23 cellular contexts compared by ENCODE assay signal in the genomic region with DNA sequence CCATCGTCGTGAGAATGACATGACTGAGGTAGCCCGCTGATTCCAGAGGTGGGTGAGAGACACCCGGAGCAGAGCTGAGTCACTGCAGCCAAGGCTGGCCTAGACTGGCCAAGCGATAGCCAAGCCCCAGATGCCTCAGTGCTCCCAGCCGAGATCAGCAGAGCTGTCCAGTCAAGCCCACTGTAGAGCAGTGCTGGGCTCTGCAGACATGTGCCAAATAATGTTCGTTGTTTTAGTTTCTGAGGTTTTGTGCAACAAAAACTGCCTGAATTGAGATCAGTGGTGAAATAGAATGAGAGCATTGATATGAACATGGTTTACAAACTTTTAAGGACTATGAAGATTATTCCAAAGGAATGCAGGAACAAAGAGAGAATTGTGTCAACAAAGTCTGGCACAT.
"Had no signal": no experiment of that assay in that cellular context is flagged by ENCODE, and none has a peak within 500 bp of the region (broad histone marks: within the 10 kb centered on the region; RNA-seq: fewer than 3 reads in every experiment).

No MANE protein-coding gene starts in this region.

- H3K4me3 ChIP-seq: ascending aorta, breast epithelium, lower lobe of right lung, pancreas, sigmoid colon had no signal

- H3K4me1 ChIP-seq: ascending aorta, breast epithelium, lower lobe of right lung, pancreas, sigmoid colon had no signal

- ATAC-seq: lower lobe of right lung; natural killer cell treated with Interleukin-12 subunit alpha and Interleukin-12 subunit beta and Interleukin-15 and Interleukin-18, amount 100 ng/mL, for 72 hours; pancreas had no signal

- H3K36me3 ChIP-seq: ascending aorta, breast epithelium, lower lobe of right lung, neutrophil, pancreas, sigmoid colon had no signal

- H3K27me3 ChIP-seq: ascending aorta, breast epithelium, neutrophil, pancreas, sigmoid colon had no signal

- H3K27ac ChIP-seq: ascending aorta, breast epithelium, epithelial cell of prostate, lower lobe of right lung, neutrophil, pancreas, sigmoid colon had no signal

- H3K9me3 ChIP-seq: ascending aorta, breast epithelium, lower lobe of right lung, neutrophil, pancreas, sigmoid colon had no signal

- H3K9me3 Mint-ChIP-seq: activated B cell treated with CpG ODN at 0.5 μM for 24 hours; activated naive CD4-positive, alpha-beta T cell treated with anti-CD3 and anti-CD28 coated beads, Interleukin-2, amount 50 U/mL, for 24 hours; activated T-cell treated with anti-CD3 and anti-CD28 coated beads, Interleukin-2, amount 50 U/mL, for 24 hours; dendritic cell treated with granulocyte-macrophage colony-stimulating factor and Interleukin-4, amounts not matched to agents 40 ng/mL and 50 ng/mL, for 4 days; mesothelial cell of epicardium; natural killer cell treated with Interleukin-12 subunit alpha and Interleukin-12 subunit beta and Interleukin-15 and Interleukin-18, amount 100 ng/mL, for 72 hours; stimulated activated naive B cell treated with anti-CD40 and anti-IgM and Interleukin-4, amounts not matched to agents 10 μg/mL and 1 μg/mL and 100 μg/mL, for 72 hours; T-helper 2 cell treated with Interferon-gamma antibody and Interleukin-4, amounts not matched to agents 5 μg/mL and 100 μg/mL, for 36 hours had no signal

- H3K4me1 Mint-ChIP-seq: mesothelial cell of epicardium; stimulated activated naive B cell treated with anti-CD40 and anti-IgM and Interleukin-4, amounts not matched to agents 10 μg/mL and 1 μg/mL and 100 μg/mL, for 72 hours had no signal

- H3K36me3 Mint-ChIP-seq: mesothelial cell of epicardium; natural killer cell treated with Interleukin-12 subunit alpha and Interleukin-12 subunit beta and Interleukin-15 and Interleukin-18, amount 100 ng/mL, for 72 hours; stimulated activated naive B cell treated with anti-CD40 and anti-IgM and Interleukin-4, amounts not matched to agents 10 μg/mL and 1 μg/mL and 100 μg/mL, for 72 hours had no signal

- H3K4me3 Mint-ChIP-seq: activated B cell treated with CpG ODN at 0.5 μM for 24 hours; activated CD8-positive, alpha-beta T cell treated with anti-CD3 and anti-CD28 coated beads, Interleukin-2, amount 10 ng/mL, durations not matched to agents 7 days and 5 days; activated naive CD4-positive, alpha-beta T cell treated with anti-CD3 and anti-CD28 coated beads, Interleukin-2, amount 50 U/mL, for 24 hours; activated T-cell treated with anti-CD3 and anti-CD28 coated beads, Interleukin-2, amount 50 U/mL, for 24 hours; dendritic cell treated with granulocyte-macrophage colony-stimulating factor and Interleukin-4, amounts not matched to agents 40 ng/mL and 50 ng/mL, for 4 days; mesothelial cell of epicardium; natural killer cell treated with Interleukin-12 subunit alpha and Interleukin-12 subunit beta and Interleukin-15 and Interleukin-18, amount 100 ng/mL, for 72 hours; stimulated activated naive B cell treated with anti-CD40 and anti-IgM and Interleukin-4, amounts not matched to agents 10 μg/mL and 1 μg/mL and 100 μg/mL, for 72 hours; T-helper 2 cell treated with Interferon-gamma antibody and Interleukin-4, amounts not matched to agents 5 μg/mL and 100 μg/mL, for 36 hours had no signal

- H3K27ac Mint-ChIP-seq: activated B cell treated with CpG ODN at 0.5 μM for 24 hours; activated CD8-positive, alpha-beta T cell treated with anti-CD3 and anti-CD28 coated beads, Interleukin-2, amount 10 ng/mL, durations not matched to agents 7 days and 5 days; activated naive CD4-positive, alpha-beta T cell treated with anti-CD3 and anti-CD28 coated beads, Interleukin-2, amount 50 U/mL, for 24 hours; mesothelial cell of epicardium; natural killer cell treated with Interleukin-12 subunit alpha and Interleukin-12 subunit beta and Interleukin-15 and Interleukin-18, amount 100 ng/mL, for 72 hours; stimulated activated naive B cell treated with anti-CD40 and anti-IgM and Interleukin-4, amounts not matched to agents 10 μg/mL and 1 μg/mL and 100 μg/mL, for 72 hours had no signal

- DNase-seq: activated B cell treated with CpG ODN at 0.5 μM for 24 hours; activated CD4-positive, alpha-beta T cell treated with anti-CD3 and anti-CD28 coated beads for 4 hours; activated CD8-positive, alpha-beta T cell treated with anti-CD3 and anti-CD28 coated beads, Interleukin-2, amount 10 ng/mL, durations not matched to agents 7 days and 5 days; activated effector memory CD4-positive, alpha-beta T cell treated with Interleukin-2 at 50 U/mL for 16 hours; activated T-cell treated with anti-CD3 and anti-CD28 coated beads, Interleukin-2, amount 50 U/mL, for 24 hours; cerebellar nuclear complex; effector memory CD4-positive, alpha-beta T cell; hypothalamus; islet precursor cell; lower lobe of right lung; pancreas; sigmoid colon; stimulated activated CD4-positive, alpha-beta T cell treated with anti-CD3 and anti-CD28 coated beads, Interleukin-4, amount 100 ng/mL, for 4 hours; stimulated activated naive B cell treated with anti-CD40 and anti-IgM and Interleukin-4, amounts not matched to agents 10 μg/mL and 1 μg/mL and 100 μg/mL, for 72 hours had no signal
